Comparison of ENCODE assay signal across 8 cellular contexts in the genomic region with DNA sequence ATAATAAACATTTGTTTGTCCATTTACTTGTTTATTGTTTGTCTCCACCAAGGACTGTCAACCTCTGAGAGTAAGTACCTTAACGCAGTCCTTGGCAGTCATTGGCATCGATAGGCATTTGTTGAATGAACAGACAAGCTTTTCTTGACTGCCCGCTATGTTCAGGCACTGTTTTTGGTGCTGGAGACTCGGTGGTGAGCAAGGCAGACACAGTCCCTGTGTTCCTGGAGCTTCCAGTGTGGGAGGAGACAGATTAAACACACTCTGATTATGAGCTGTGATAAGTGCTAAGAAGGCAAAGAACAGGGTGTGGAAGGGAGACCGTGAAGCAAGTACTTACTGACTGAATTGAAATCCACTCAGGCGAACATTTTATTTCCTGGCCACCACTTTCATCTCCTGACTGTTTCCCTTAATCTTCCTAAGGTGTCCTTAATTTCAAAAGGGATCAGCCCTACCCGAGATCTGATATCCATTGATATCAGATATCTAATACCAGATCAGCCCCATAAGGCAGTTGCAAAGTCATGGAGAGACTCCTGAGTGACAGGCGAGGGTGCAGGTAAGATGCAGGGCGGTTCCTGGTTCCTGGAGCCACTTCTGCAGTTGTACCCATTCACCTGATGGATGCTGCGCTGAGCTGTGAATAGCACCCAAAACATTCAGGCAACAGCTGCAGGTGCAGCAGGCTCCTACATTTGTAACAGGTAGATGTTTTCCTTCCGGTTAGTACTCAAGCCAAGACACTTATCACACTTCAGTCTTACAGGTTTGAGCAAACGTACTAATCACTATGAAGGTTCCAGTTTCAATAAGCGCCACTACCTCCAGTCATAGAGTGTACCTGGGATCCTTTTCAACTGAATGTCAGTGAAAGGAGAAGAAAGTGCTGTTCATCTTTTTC. TPM values are rescaled to one million over a fixed set of nuclear protein-coding genes. Genes with fewer than 3 reads are reported as not detected.
A peak's percentile ranks its signal among the peaks of the same experiment; 100 is the strongest.
DNase-seq lines count a peak whose midpoint lies in the region; ATAC-seq and TF ChIP-seq lines count a peak whose summit lies in the region.

No MANE protein-coding gene starts in this region.

- POLR2A ChIA-PET in PC-3 (lab: Charles Lee; ENCODE audit: unreplicated experiment): no interaction called here
- POLR2A ChIA-PET in naive thymus-derived CD4-positive, alpha-beta T cell (lab: Charles Lee): interaction anchor here (0.7 to 3.2 kb wide), 7 partner anchors 9 to 481 kb away, joined by 3 to 10 read pairs (median 5); a partner anchor contains a TSS

- H3K4me2 ChIP-seq in PC-3 (ENCODE audit: low read length): peak overlapping the region; percentile 97

- H4K20me1 ChIP-seq in PC-3 (ENCODE audit: low read length): no peaks in the 10 kb centered on the region

- H3K4me3 ChIP-seq in right cardiac atrium (ENCODE audit: low read length) (peak overlapping the region; percentile 98), PC-3 (ENCODE audit: low read length) (peak overlapping the region; percentile 99), choroid plexus epithelial cell (ENCODE audit: low read depth, low read length) (peak overlapping the region; percentile 96)
- H3K4me3 ChIP-seq in naive thymus-derived CD4-positive, alpha-beta T cell (ENCODE audit: low read length): peak overlapping the region; percentile 95

- H3K4me1 ChIP-seq in right cardiac atrium (ENCODE audit: control insufficient read depth, insufficient read depth, low read length): peaks cover 2% of the 10 kb centered on the region
- peaks cover 18% of the 10 kb centered on the region for H3K4me1 ChIP-seq in PC-3 (ENCODE audit: insufficient read depth, low read length)
- peaks cover 11 to 21% of the 10 kb centered on the region in 2 donors for H3K4me1 ChIP-seq in naive thymus-derived CD4-positive, alpha-beta T cell (ENCODE audit: control insufficient read depth in 2 of 2, insufficient read depth in 2 of 2, low read length in 2 of 2)

- CTCF ChIA-PET in PC-3 (lab: Charles Lee): interaction anchor here (0.5 to 0.7 kb wide), 2 partner anchors 62 to 1351 kb away, joined by 3 to 6 read pairs; no protein-coding TSS in a partner anchor
- CTCF ChIA-PET in naive thymus-derived CD4-positive, alpha-beta T cell (lab: Charles Lee): no interaction called here

- no peak for TF ChIP-seq CTCF in PC-3 (conservative IDR thresholded peaks at IDR 0.05; ENCODE audit: low read depth, low read length)
- no peak for TF ChIP-seq CTCF in choroid plexus epithelial cell (conservative IDR thresholded peaks at IDR 0.05; ENCODE audit: low read depth, low read length)

- peak overlapping the region; percentile 81 to 100 (median 90) for H3K4me3 Mint-ChIP-seq in naive thymus-derived CD4-positive, alpha-beta T cell

- H3K9me3 Mint-ChIP-seq in naive thymus-derived CD4-positive, alpha-beta T cell: peaks cover 0 to 4% (median 0%) of the 10 kb centered on the region in 11 donors

- WGBS in right cardiac atrium: 60% methylated on average over 13 of the region's 13 CpGs

- ATAC-seq in right cardiac atrium (no peak), PC-3 (peak; percentile 19)
- no peak for ATAC-seq in naive thymus-derived CD4-positive, alpha-beta T cell

- DNase-seq in right cardiac atrium: no peak
- DNase-seq in cardiac septum (ENCODE audit: low spot score): no peak
- peak; percentile 29 for DNase-seq in PC-3
- DNase-seq in choroid plexus epithelial cell (ENCODE audit: low read depth): peak; percentile 10
- peak in 3 of 9 donors; percentile 0 to 41 (median 7) for DNase-seq in naive thymus-derived CD4-positive, alpha-beta T cell
- DNase-seq in NCI-H2196 (lab: John Stamatoyannopoulos, UW; ENCODE audit: unreplicated experiment): no peak
- no peak for DNase-seq in NCI-H187 (lab: John Stamatoyannopoulos, UW)
- DNase-seq in LoVo (ENCODE audit: low spot score): no peak

- no peaks in the 10 kb centered on the region for H3K9me3 ChIP-seq in right cardiac atrium (ENCODE audit: control insufficient read depth, low read length)
- H3K9me3 ChIP-seq in PC-3 (ENCODE audit: low read length): no peaks in the 10 kb centered on the region
- H3K9me3 ChIP-seq in naive thymus-derived CD4-positive, alpha-beta T cell (ENCODE audit: control insufficient read depth in 2 of 3, low read length in 3 of 3): no peaks in the 10 kb centered on the region

- intact Hi-C loops in right cardiac atrium (cut with DNase I) (no loop called here), cardiac septum (cut with DNase I) (loop anchor here (5.0 to 10.0 kb wide), 2 partner anchors 79 to 259 kb away; a partner anchor contains a TSS), PC-3 (cut with micrococcal nuclease) (loop anchor here (5.0 kb wide), 1 partner anchor 51 kb away; no protein-coding TSS in a partner anchor)
- intact Hi-C loops in naive thymus-derived CD4-positive, alpha-beta T cell (cut with micrococcal nuclease): loop anchor here (2.0 to 5.0 kb wide), 6 partner anchors 49 to 961 kb away; a partner anchor contains a TSS

- no peaks in the 10 kb centered on the region for H3K36me3 ChIP-seq in PC-3 (ENCODE audit: low read depth, low read length)
- peaks cover 0 to 8% (median 0%) of the 10 kb centered on the region in 3 experiments for H3K36me3 ChIP-seq in naive thymus-derived CD4-positive, alpha-beta T cell (ENCODE audit: control insufficient read depth in 2 of 3, insufficient read depth in 3 of 3, low read length in 3 of 3)

- peaks cover 0 to 2% (median 0%) of the 10 kb centered on the region in 5 donors for H3K36me3 Mint-ChIP-seq in naive thymus-derived CD4-positive, alpha-beta T cell

- H3K27ac Mint-ChIP-seq in naive thymus-derived CD4-positive, alpha-beta T cell: peak overlapping the region; percentile 74 to 93 (median 81)

- peaks cover 28 to 42% (median 38%) of the 10 kb centered on the region in 7 donors for H3K4me1 Mint-ChIP-seq in naive thymus-derived CD4-positive, alpha-beta T cell

- peaks cover 31% of the 10 kb centered on the region for H3K79me2 ChIP-seq in PC-3 (ENCODE audit: low read length)

- H3K27ac ChIP-seq in right cardiac atrium (ENCODE audit: low read length) (no peak overlapping the region), PC-3 (ENCODE audit: low read length) (no peak overlapping the region)
- peak overlapping the region; percentile 77 for H3K27ac ChIP-seq in naive thymus-derived CD4-positive, alpha-beta T cell (ENCODE audit: low read depth, low read length)

- peak overlapping the region; percentile 92 for H2AFZ ChIP-seq in PC-3 (ENCODE audit: low read length)

- BruUV-seq in PC-3 (replicated peaks; lab: Mats Ljungman, UMichigan): TSS peak; percentile 60

- no peaks in the 10 kb centered on the region for H3F3A ChIP-seq in PC-3 (ENCODE audit: low read length, unreplicated experiment)

- H3K27me3 ChIP-seq in right cardiac atrium (ENCODE audit: control insufficient read depth, insufficient read depth) (no peaks in the 10 kb centered on the region), PC-3 (ENCODE audit: low read length) (no peaks in the 10 kb centered on the region)
- H3K27me3 ChIP-seq in naive thymus-derived CD4-positive, alpha-beta T cell (ENCODE audit: control insufficient read depth in 2 of 2, insufficient read depth in 2 of 2, low read length in 2 of 2): no peaks in the 10 kb centered on the region

- H3K9ac ChIP-seq in PC-3 (ENCODE audit: low read length): peak overlapping the region; percentile 90; the same call in 1 of the 2 replicates

- H3K27me3 Mint-ChIP-seq in naive thymus-derived CD4-positive, alpha-beta T cell: no peaks in the 10 kb centered on the region

- H3K9me2 ChIP-seq in PC-3 (replicated peaks; ENCODE audit: low read length): no peaks in the 10 kb centered on the region

RNA-seq across cellular contexts. Expression of a gene that starts 1.5 kb away (rescaled TPM):
- 10 to 100 TPM; 11.6 to 19.7 (median 13.4) TPM for total RNA-seq in right cardiac atrium
- polyA plus RNA-seq in right cardiac atrium: 4.6 TPM
- 14.9 TPM for total RNA-seq in cardiac septum
- total RNA-seq in PC-3 (2014; rRNA removed): 27.8 and 34.2 TPM in 2 replicates
- 10 to 100 TPM; 36.7 to 47.6 (median 37.6) TPM for total RNA-seq in naive thymus-derived CD4-positive, alpha-beta T cell
- polyA plus RNA-seq in naive thymus-derived CD4-positive, alpha-beta T cell: 10 to 100 TPM; 10.5 to 15.5 TPM

RNA-seq across cellular contexts. Expression of a gene that starts 42.7 kb away (rescaled TPM):
- total RNA-seq in right cardiac atrium: 1 to 10 TPM; 4.5 to 5.8 (median 4.7) TPM
- 3.2 TPM for polyA plus RNA-seq in right cardiac atrium
- 3.1 TPM for total RNA-seq in cardiac septum
- 13.9 and 15.8 TPM in 2 replicates for total RNA-seq in PC-3 (2014; rRNA removed)
- 1 to 10 TPM; 2.5 to 9.1 (median 5.3) TPM for total RNA-seq in naive thymus-derived CD4-positive, alpha-beta T cell
- polyA plus RNA-seq in naive thymus-derived CD4-positive, alpha-beta T cell: 1 to 10 TPM; 1.1 to 1.6 TPM

RNA-seq across cellular contexts. Expression of a gene that starts 48.5 kb away (rescaled TPM):
- total RNA-seq in right cardiac atrium: under 1 TPM in 3 of 4 donors, not detected in 1; 0.06 to 0.09 (median 0.06) TPM
- 0.11 TPM for polyA plus RNA-seq in right cardiac atrium
- 0.73 TPM for total RNA-seq in cardiac septum
- total RNA-seq in PC-3 (2014; rRNA removed): 0.15 and 0.17 TPM in 2 replicates
- total RNA-seq in naive thymus-derived CD4-positive, alpha-beta T cell: under 1 TPM; 0.05 to 0.50 (median 0.11) TPM
- polyA plus RNA-seq in naive thymus-derived CD4-positive, alpha-beta T cell: under 1 TPM; 0.06 to 0.07 TPM

Comparison
In these comparisons a context has a peak if more than half of its experiments do, and no peak if none do; other contexts are left out.
1. intact Hi-C loops: an anchor here in cardiac septum (5.0 to 10.0 kb wide), PC-3 (5.0 kb wide) and naive thymus-derived CD4-positive, alpha-beta T cell (2.0 to 5.0 kb wide); none called in right cardiac atrium.
2. DNase-seq: peak in PC-3 (single experiment) and choroid plexus epithelial cell (single experiment); none in right cardiac atrium (0 of 3), cardiac septum (single experiment), NCI-H2196 (single experiment), NCI-H187 (0 of 2) and LoVo (single experiment).
3. Peak in every context shown above with its lines, with median percentiles within 50 percentile points of each other: H3K4me3 ChIP-seq.